Comparison of ENCODE assay signal across 8 cellular contexts in the genomic region with DNA sequence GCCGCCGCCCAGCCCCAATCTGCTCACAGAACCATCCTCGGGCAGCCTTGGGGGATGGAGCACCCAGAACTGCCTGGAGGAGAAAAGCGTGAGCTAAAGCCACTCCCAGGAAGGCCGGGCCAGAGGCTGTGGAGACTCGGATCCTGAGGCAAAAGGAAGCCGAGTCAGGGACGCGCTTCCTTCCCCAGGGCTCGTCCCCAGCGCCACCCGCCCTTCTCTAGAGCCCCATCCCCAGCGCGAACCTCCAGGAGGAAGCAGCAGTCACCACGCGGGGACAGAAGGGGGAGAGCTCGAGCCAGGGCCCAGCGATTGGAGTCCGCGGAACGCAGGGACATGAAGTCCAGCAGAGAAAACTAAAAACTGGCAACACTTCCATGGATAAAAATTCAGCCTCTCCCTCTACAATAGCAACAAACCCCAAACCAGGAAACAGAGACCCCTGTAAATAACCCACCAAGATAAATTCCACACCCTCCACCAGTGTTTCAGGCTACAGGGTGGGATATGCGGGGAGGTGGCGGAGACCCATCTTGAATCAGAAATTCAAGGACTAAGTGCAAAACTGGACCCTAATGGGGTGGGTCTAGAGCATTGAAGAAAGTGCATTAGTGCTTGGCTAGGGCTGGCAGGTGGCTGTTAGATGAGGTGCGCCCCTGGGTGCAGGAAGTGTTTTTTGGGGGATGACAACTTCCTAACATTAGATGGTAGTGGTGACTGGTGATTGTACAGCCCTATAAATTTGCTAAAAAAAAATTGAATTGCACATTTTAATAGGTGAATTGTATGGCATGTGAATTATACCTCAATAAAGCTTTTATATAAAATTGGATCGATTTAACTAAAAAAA.
DNase-seq lines count a peak whose midpoint lies in the region; ATAC-seq and TF ChIP-seq lines count a peak whose summit lies in the region.

No MANE protein-coding gene starts in this region.

- peaks cover 9% of the 10 kb centered on the region for H3K4me1 ChIP-seq in skeletal muscle satellite cell (ENCODE audit: control insufficient read depth, insufficient read depth, low read length)

- intact Hi-C loops in activated CD4-positive, alpha-beta T cell treated with anti-CD3 and anti-CD28 coated beads for 36 hours (cut with DNase I, micrococcal nuclease), result no loop called here

- POLR2A ChIA-PET in activated CD4-positive, alpha-beta T cell treated with anti-CD3 and anti-CD28 coated beads for 36 hours (lab: Charles Lee), result no interaction called here

- H3K4me3 Mint-ChIP-seq in activated CD4-positive, alpha-beta T cell treated with anti-CD3 and anti-CD28 coated beads for 36 hours, result no peak overlapping the region
- H3K4me3 Mint-ChIP-seq in immature natural killer cell, result peak overlapping the region in 1 of 5 donors; percentile 34

- peak overlapping the region in 1 of 2 donors; percentile 15 for H3K4me3 ChIP-seq in cardiac fibroblast (replicated peaks in 1 of 2; ENCODE audit: low read depth in 2 of 2, low read length in 2 of 2)
- peak overlapping the region; percentile 31 for H3K4me3 ChIP-seq in skeletal muscle satellite cell (ENCODE audit: low read length)

- CTCF ChIA-PET in activated CD4-positive, alpha-beta T cell treated with anti-CD3 and anti-CD28 coated beads for 36 hours (lab: Charles Lee), result interaction anchor here (0.6 to 1.3 kb wide), 3 partner anchors 11 to 1356 kb away, joined by 4 to 5 read pairs (median 4); no protein-coding TSS in a partner anchor

- H3K36me3 ChIP-seq in skeletal muscle satellite cell (ENCODE audit: insufficient read depth, low read length), result no peaks in the 10 kb centered on the region

- H3K4me1 Mint-ChIP-seq in activated CD4-positive, alpha-beta T cell treated with anti-CD3 and anti-CD28 coated beads for 36 hours, result peaks cover 6% of the 10 kb centered on the region
- H3K4me1 Mint-ChIP-seq in immature natural killer cell, result peaks cover 5 to 7% of the 10 kb centered on the region in 2 donors

- peak; percentile 74 for DNase-seq in activated CD4-positive, alpha-beta T cell treated with anti-CD3 and anti-CD28 coated beads for 36 hours
- no peak for DNase-seq in activated CD4-positive, alpha-beta T cell treated with anti-CD3 and anti-CD28 coated beads for 1 hour
- DNase-seq in cardiac fibroblast (ENCODE audit: low read depth in 2 of 2) (peak; percentile 79 to 83), immature natural killer cell (peak; percentile 44 to 56 (median 55)), NCI-H446 (lab: John Stamatoyannopoulos, UW) (no peak)

- peaks cover 14% of the 10 kb centered on the region for H3K36me3 Mint-ChIP-seq in activated CD4-positive, alpha-beta T cell treated with anti-CD3 and anti-CD28 coated beads for 36 hours (ENCODE audit: low read depth)
- peaks cover 3 to 7% (median 3%) of the 10 kb centered on the region in 3 donors for H3K36me3 Mint-ChIP-seq in immature natural killer cell

- no peaks in the 10 kb centered on the region for H3K27me3 Mint-ChIP-seq in activated CD4-positive, alpha-beta T cell treated with anti-CD3 and anti-CD28 coated beads for 36 hours
- no peaks in the 10 kb centered on the region for H3K27me3 Mint-ChIP-seq in immature natural killer cell (ENCODE audit: low read depth in 3 of 3)

- no peaks in the 10 kb centered on the region for H3K9me3 ChIP-seq in skeletal muscle satellite cell (replicated peaks; ENCODE audit: low read length)

- H3K27me3 ChIP-seq in skeletal muscle satellite cell (ENCODE audit: control insufficient read depth, insufficient read depth, low read length), result no peaks in the 10 kb centered on the region

- H3K4me2 ChIP-seq in skeletal muscle satellite cell (ENCODE audit: low read length), result peak overlapping the region; percentile 73

- ATAC-seq in activated CD4-positive, alpha-beta T cell treated with anti-CD3 and anti-CD28 coated beads for 36 hours, result peak; percentile 87
- ATAC-seq in GM18498 (IDR thresholded peaks at IDR 0.05; ENCODE audit: unreplicated experiment), result no peak

- TF ChIP-seq CTCF in cardiac fibroblast (IDR thresholded peaks at IDR 0.05; ENCODE audit: low read depth, low read length), result peak; percentile 86

- no peak overlapping the region for H3K27ac Mint-ChIP-seq in activated CD4-positive, alpha-beta T cell treated with anti-CD3 and anti-CD28 coated beads for 36 hours
- H3K27ac Mint-ChIP-seq in immature natural killer cell, result peak overlapping the region in 4 of 6 donors; percentile 48 to 71 (median 62)

- peak overlapping the region; percentile 55 for H3K9ac ChIP-seq in skeletal muscle satellite cell (ENCODE audit: low read depth, low read length)

- no peaks in the 10 kb centered on the region for H3K9me3 Mint-ChIP-seq in activated CD4-positive, alpha-beta T cell treated with anti-CD3 and anti-CD28 coated beads for 36 hours (ENCODE audit: low read depth)
- H3K9me3 Mint-ChIP-seq in immature natural killer cell, result no peaks in the 10 kb centered on the region

TF ChIP-seq in PFSK-1, 5 proteins besides CTCF, POLR2A, EP300 and RAD21:
- TF ChIP-seq, protein P1, sequence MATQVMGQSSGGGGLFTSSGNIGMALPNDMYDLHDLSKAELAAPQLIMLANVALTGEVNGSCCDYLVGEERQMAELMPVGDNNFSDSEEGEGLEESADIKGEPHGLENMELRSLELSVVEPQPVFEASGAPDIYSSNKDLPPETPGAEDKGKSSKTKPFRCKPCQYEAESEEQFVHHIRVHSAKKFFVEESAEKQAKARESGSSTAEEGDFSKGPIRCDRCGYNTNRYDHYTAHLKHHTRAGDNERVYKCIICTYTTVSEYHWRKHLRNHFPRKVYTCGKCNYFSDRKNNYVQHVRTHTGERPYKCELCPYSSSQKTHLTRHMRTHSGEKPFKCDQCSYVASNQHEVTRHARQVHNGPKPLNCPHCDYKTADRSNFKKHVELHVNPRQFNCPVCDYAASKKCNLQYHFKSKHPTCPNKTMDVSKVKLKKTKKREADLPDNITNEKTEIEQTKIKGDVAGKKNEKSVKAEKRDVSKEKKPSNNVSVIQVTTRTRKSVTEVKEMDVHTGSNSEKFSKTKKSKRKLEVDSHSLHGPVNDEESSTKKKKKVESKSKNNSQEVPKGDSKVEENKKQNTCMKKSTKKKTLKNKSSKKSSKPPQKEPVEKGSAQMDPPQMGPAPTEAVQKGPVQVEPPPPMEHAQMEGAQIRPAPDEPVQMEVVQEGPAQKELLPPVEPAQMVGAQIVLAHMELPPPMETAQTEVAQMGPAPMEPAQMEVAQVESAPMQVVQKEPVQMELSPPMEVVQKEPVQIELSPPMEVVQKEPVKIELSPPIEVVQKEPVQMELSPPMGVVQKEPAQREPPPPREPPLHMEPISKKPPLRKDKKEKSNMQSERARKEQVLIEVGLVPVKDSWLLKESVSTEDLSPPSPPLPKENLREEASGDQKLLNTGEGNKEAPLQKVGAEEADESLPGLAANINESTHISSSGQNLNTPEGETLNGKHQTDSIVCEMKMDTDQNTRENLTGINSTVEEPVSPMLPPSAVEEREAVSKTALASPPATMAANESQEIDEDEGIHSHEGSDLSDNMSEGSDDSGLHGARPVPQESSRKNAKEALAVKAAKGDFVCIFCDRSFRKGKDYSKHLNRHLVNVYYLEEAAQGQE (IDR thresholded peaks at IDR 0.05; ENCODE audit: insufficient read depth in 1 of 2, low read depth in 2 of 2, low read length in 2 of 2), result no peak
- TF ChIP-seq POLR2AphosphoS5 (IDR thresholded peaks at IDR 0.05; ENCODE audit: low read depth, low read length) (no peak), FOXP2 (optimal IDR thresholded peaks at IDR 0.05; ENCODE audit: borderline replicate concordance, extremely low read depth, extremely low read length, insufficient read depth) (peak; percentile 37), SIN3A (IDR thresholded peaks at IDR 0.05; ENCODE audit: borderline replicate concordance, insufficient read depth, low read length) (no peak)
TF ChIP-seq in PFSK-1: peak in this region for 1.

Comparison
In these comparisons a context has a peak if more than half of its experiments do, and no peak if none do; other contexts are left out.
1. DNase-seq: peak in activated CD4-positive, alpha-beta T cell treated with anti-CD3 and anti-CD28 coated beads for 36 hours (single experiment), cardiac fibroblast (2 of 2) and immature natural killer cell (3 of 3); none in activated CD4-positive, alpha-beta T cell treated with anti-CD3 and anti-CD28 coated beads for 1 hour (single experiment) and NCI-H446 (0 of 2).